In the genomic region with DNA sequence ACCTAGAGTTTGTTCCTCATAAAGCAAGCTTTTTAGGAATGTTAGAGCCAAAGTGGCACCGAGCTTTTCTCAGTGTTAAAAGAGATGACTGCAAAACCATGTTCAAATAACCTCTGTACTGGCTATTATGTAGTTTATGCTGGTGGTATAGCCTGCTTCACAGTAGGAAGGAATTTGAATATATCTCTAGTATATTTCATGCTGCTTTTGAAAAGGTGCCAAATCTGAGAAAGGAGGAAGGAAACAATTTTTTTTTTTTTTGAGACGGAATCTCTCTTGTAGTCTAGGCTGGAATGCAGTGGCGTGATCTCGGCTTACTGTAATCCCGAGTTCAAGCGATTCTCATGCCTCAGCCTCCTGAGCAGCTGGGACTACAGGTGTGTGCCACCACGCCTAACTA, we compare ENCODE assay signal across 22 cellular contexts. TPM values are rescaled to one million over a fixed set of nuclear protein-coding genes. Genes with fewer than 3 reads are reported as not detected.
DNase-seq lines count a peak whose midpoint lies in the region; ATAC-seq lines count a peak whose summit lies in the region.
"Had no signal": no experiment of that assay in that cellular context is flagged by ENCODE, and none has a peak within 500 bp of the region (broad histone marks: within the 10 kb centered on the region; RNA-seq: fewer than 3 reads in every experiment).

No MANE protein-coding gene starts in this region.

- no peak for DNase-seq in activated T-cell treated with anti-CD3 and anti-CD28 coated beads, Interleukin-2, amount 50 U/mL, for 72 hours
- DNase-seq in activated T-cell treated with anti-CD3 and anti-CD28 coated beads, Interleukin-2, amount 50 U/mL, for 1 hour = no peak
- DNase-seq in MV-4-11 (lab: John Stamatoyannopoulos, UW) (peak; percentile 2), LoVo (ENCODE audit: low spot score) (no peak), globus pallidus (ENCODE audit: low spot score) (no peak), inferior parietal cortex (ENCODE audit: extremely low spot score) (no peak)
- DNase-seq: activated CD4-positive, alpha-beta T cell treated with anti-CD3 and anti-CD28 coated beads, Interleukin-2, amount 50 U/mL, for 48 hours; cortex of kidney; DMS153; heart right ventricle; HFFc6; NCI-H1694; NCI-H226; NCI-H82; nucleus accumbens; PC-3; SHP77; stimulated activated CD4-positive, alpha-beta T cell treated with anti-CD3 and anti-CD28 coated beads, Interleukin-4, amount 100 ng/mL, for 4 hours; T-helper 1 cell; WERI-Rb-1 had no signal

- no peaks in the 10 kb centered on the region for H3K27me3 Mint-ChIP-seq in activated T-cell treated with anti-CD3 and anti-CD28 coated beads, Interleukin-2, amount 50 U/mL, for 72 hours (ENCODE audit: low read depth)
- H3K27me3 Mint-ChIP-seq in dendritic cell treated with granulocyte-macrophage colony-stimulating factor and Interleukin-4, amounts not matched to agents 40 ng/mL and 50 ng/mL, for 4 days = no peaks in the 10 kb centered on the region
- H3K27me3 Mint-ChIP-seq in stimulated activated memory B cell treated with anti-CD40 and anti-IgM and Interleukin-4, amounts not matched to agents 10 μg/mL and 1 μg/mL and 100 μg/mL, for 72 hours = no peaks in the 10 kb centered on the region

- peaks cover 55% of the 10 kb centered on the region for H3K4me1 Mint-ChIP-seq in activated T-cell treated with anti-CD3 and anti-CD28 coated beads, Interleukin-2, amount 50 U/mL, for 72 hours (ENCODE audit: low read depth)
- peaks cover 47% of the 10 kb centered on the region for H3K4me1 Mint-ChIP-seq in dendritic cell treated with granulocyte-macrophage colony-stimulating factor and Interleukin-4, amounts not matched to agents 40 ng/mL and 50 ng/mL, for 4 days (ENCODE audit: low read depth)
- peaks cover 57% of the 10 kb centered on the region for H3K4me1 Mint-ChIP-seq in stimulated activated memory B cell treated with anti-CD40 and anti-IgM and Interleukin-4, amounts not matched to agents 10 μg/mL and 1 μg/mL and 100 μg/mL, for 72 hours

- peaks cover 1 to 2% of the 10 kb centered on the region in 2 donors for H3K36me3 Mint-ChIP-seq in activated T-cell treated with anti-CD3 and anti-CD28 coated beads, Interleukin-2, amount 50 U/mL, for 72 hours (ENCODE audit: insufficient read depth in 2 of 2)
- H3K36me3 Mint-ChIP-seq in dendritic cell treated with granulocyte-macrophage colony-stimulating factor and Interleukin-4, amounts not matched to agents 40 ng/mL and 50 ng/mL, for 4 days (ENCODE audit: low read depth) = peaks cover 17% of the 10 kb centered on the region
- H3K36me3 Mint-ChIP-seq in stimulated activated memory B cell treated with anti-CD40 and anti-IgM and Interleukin-4, amounts not matched to agents 10 μg/mL and 1 μg/mL and 100 μg/mL, for 72 hours = peaks cover 6% of the 10 kb centered on the region

- H3K27ac Mint-ChIP-seq in activated T-cell treated with anti-CD3 and anti-CD28 coated beads, Interleukin-2, amount 50 U/mL, for 72 hours = peak overlapping the region; percentile 38
- peak overlapping the region; percentile 67 for H3K27ac Mint-ChIP-seq in dendritic cell treated with granulocyte-macrophage colony-stimulating factor and Interleukin-4, amounts not matched to agents 40 ng/mL and 50 ng/mL, for 4 days
- H3K27ac Mint-ChIP-seq in stimulated activated memory B cell treated with anti-CD40 and anti-IgM and Interleukin-4, amounts not matched to agents 10 μg/mL and 1 μg/mL and 100 μg/mL, for 72 hours = peak overlapping the region; percentile 75
- H3K27ac Mint-ChIP-seq: HFFc6 had no signal

- ATAC-seq in activated T-cell treated with anti-CD3 and anti-CD28 coated beads, Interleukin-2, amount 50 U/mL, for 72 hours (replicated peaks in 1 of 2) = no peak
- ATAC-seq in stimulated activated memory B cell treated with anti-CD40 and anti-IgM and Interleukin-4, amounts not matched to agents 10 μg/mL and 1 μg/mL and 100 μg/mL, for 72 hours = no peak
- ATAC-seq: PC-3 had no signal

- H3K9me3 Mint-ChIP-seq in activated T-cell treated with anti-CD3 and anti-CD28 coated beads, Interleukin-2, amount 50 U/mL, for 72 hours = no peaks in the 10 kb centered on the region
- H3K9me3 Mint-ChIP-seq in dendritic cell treated with granulocyte-macrophage colony-stimulating factor and Interleukin-4, amounts not matched to agents 40 ng/mL and 50 ng/mL, for 4 days = no peaks in the 10 kb centered on the region
- H3K9me3 Mint-ChIP-seq in stimulated activated memory B cell treated with anti-CD40 and anti-IgM and Interleukin-4, amounts not matched to agents 10 μg/mL and 1 μg/mL and 100 μg/mL, for 72 hours = no peaks in the 10 kb centered on the region
- H3K9me3 Mint-ChIP-seq: HFFc6 had no signal

- H3K4me3 Mint-ChIP-seq in activated T-cell treated with anti-CD3 and anti-CD28 coated beads, Interleukin-2, amount 50 U/mL, for 72 hours = peak overlapping the region in 1 of 2 donors; percentile 66
- H3K4me3 Mint-ChIP-seq in dendritic cell treated with granulocyte-macrophage colony-stimulating factor and Interleukin-4, amounts not matched to agents 40 ng/mL and 50 ng/mL, for 4 days = peak overlapping the region; percentile 9
- peak overlapping the region; percentile 7 for H3K4me3 Mint-ChIP-seq in stimulated activated memory B cell treated with anti-CD40 and anti-IgM and Interleukin-4, amounts not matched to agents 10 μg/mL and 1 μg/mL and 100 μg/mL, for 72 hours
- H3K4me3 Mint-ChIP-seq: HFFc6 had no signal

- intact Hi-C loops in dendritic cell treated with granulocyte-macrophage colony-stimulating factor and Interleukin-4, amounts not matched to agents 40 ng/mL and 50 ng/mL, for 4 days (cut with micrococcal nuclease) = no loop called here

RNA-seq across cellular contexts. Expression of gene CREBRF, which starts 13.5 kb away (rescaled TPM):
- total RNA-seq in activated T-cell treated with anti-CD3 and anti-CD28 coated beads, Interleukin-2, amount 50 U/mL, for 72 hours = 10 to 100 TPM; 33.1 to 35.8 TPM
